ENCODE assay signal across 17 cellular contexts in the genomic region with DNA sequence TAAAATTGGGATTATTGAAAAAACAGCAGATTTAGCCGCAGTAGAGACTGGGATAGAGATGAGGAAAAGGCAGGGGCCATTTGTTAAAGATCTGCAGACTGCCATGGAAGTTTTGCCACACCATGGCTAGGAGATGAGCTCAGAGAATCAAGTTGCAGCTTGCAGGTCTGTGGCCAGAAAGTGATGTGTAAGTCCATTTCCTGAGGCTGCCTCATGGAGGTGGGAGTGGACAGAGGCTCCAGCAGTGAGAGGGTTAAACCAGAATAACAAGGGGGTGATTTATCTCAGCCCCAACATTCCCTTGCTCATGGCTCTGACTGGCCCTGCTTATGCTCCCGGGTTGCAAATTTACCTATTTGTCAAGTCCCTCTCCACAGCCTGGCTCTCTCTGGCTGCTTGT.
"Had no signal": no experiment of that assay in that cellular context is flagged by ENCODE, and none has a peak within 500 bp of the region (broad histone marks: within the 10 kb centered on the region; RNA-seq: fewer than 3 reads in every experiment).

No MANE protein-coding gene starts in this region.

- H3K27me3 ChIP-seq: stomach, uterus had no signal

- H3K9me3 ChIP-seq: mucosa of descending colon, stomach, thoracic aorta, uterus had no signal

- H3K27ac ChIP-seq: cardiac muscle cell, stomach, thoracic aorta, uterus, VCaP had no signal

- ATAC-seq: activated T-cell treated with anti-CD3 and anti-CD28 coated beads, Interleukin-2, amount 50 U/mL, for 4 hours; natural killer cell had no signal

- DNase-seq: activated CD4-positive, alpha-beta memory T cell treated with anti-CD3 and anti-CD28 coated beads for 36 hours; activated gamma-delta T cell; activated naive CD8-positive, alpha-beta T cell treated with anti-CD3 and anti-CD28 coated beads, Interleukin-2, amount 10 ng/mL, durations not matched to agents 7 days and 5 days; activated T-cell treated with anti-CD3 and anti-CD28 coated beads, Interleukin-2, amount 50 U/mL, for 4 hours; cortex of kidney; effector memory CD4-positive, alpha-beta T cell; erythroblast; hippocampal formation; natural killer cell; occipital lobe; stimulated activated CD4-positive, alpha-beta T cell treated with anti-CD3 and anti-CD28 coated beads, Interleukin-4, amount 100 ng/mL, for 4 hours; stomach; uterus had no signal

- H3K36me3 ChIP-seq: cardiac muscle cell, stomach, thoracic aorta, uterus had no signal

- H3K4me3 ChIP-seq: cardiac muscle cell, mucosa of descending colon, stomach, thoracic aorta, uterus had no signal

- H3K4me1 ChIP-seq: uterus had no signal
